Comparison of ENCODE assay signal across 1 cellular context in genomic region chr10:132383751-132384181, GRCh38.
TF ChIP-seq lines count a peak whose summit lies in the region.

No MANE protein-coding gene starts in this region.

TF ChIP-seq in IMR-90, 13 proteins besides CTCF, POLR2A, EP300 and RAD21:
- TF ChIP-seq MAFK (IDR thresholded peaks at IDR 0.05; ENCODE audit: low read depth, low read length) (no peak), FOS (IDR thresholded peaks at IDR 0.05; ENCODE audit: low read depth, low read length) (no peak), NFE2L2 (IDR thresholded peaks at IDR 0.05; ENCODE audit: low read depth, low read length) (no peak), MAZ (IDR thresholded peaks at IDR 0.05; ENCODE audit: borderline replicate concordance, low read depth, low read length) (no peak), CEBPB (IDR thresholded peaks at IDR 0.05; ENCODE audit: low read depth, low read length) (no peak), USF2 (IDR thresholded peaks at IDR 0.05; ENCODE audit: low read depth, low read length) (no peak), RFX5 (IDR thresholded peaks at IDR 0.05; ENCODE audit: low read depth, low read length) (no peak), BHLHE40 (IDR thresholded peaks at IDR 0.05; ENCODE audit: low read depth, low read length) (no peak)
